ENCODE assay signal across 10 cellular contexts in the genomic region with DNA sequence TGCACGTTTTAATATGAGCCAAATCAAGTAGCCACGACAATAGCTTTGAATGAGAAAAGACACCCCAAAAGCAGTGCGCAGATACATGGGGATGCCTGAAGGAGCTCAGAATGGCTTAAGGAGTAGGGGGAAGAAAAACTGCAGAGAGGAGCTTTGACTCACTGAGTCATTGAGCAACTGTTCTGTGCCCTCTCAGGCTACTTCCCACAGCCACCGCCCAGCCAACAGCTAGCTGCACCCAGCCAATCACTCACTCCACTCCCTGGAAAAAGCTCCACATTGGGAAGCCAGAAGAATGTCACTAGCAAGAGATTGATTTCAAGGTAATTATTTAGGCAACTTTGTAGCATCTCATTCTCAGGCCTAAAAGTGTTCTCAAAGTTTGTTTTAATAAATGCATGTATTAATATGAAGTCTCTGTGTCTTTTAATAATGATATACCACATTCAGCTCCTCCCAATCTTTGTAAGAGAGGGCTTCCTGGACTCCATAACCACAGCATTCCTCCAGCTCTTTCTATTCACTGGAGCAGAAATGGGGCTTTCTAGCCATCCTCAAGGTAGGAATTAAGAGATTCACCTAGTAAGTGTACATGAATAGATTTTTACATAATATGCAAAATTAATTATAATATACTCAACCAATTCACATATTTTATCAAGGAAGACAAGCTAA. TPM values are rescaled to one million over a fixed set of nuclear protein-coding genes. Genes with fewer than 3 reads are reported as not detected.
A peak's percentile ranks its signal among the peaks of the same experiment; 100 is the strongest.
DNase-seq lines count a peak whose midpoint lies in the region; ATAC-seq, FAIRE-seq and TF ChIP-seq lines count a peak whose summit lies in the region.
"Had no signal": no experiment of that assay in that cellular context is flagged by ENCODE, and none has a peak within 500 bp of the region (broad histone marks: within the 10 kb centered on the region; RNA-seq: fewer than 3 reads in every experiment).

No MANE protein-coding gene starts in this region.

- no peaks in the 10 kb centered on the region for H3K27me3 ChIP-seq in esophagus muscularis mucosa
- no peaks in the 10 kb centered on the region for H3K27me3 ChIP-seq in pancreas

- peaks cover 0 to 6% (median 0%) of the 10 kb centered on the region in 4 donors for H3K9me3 ChIP-seq in esophagus muscularis mucosa
- H3K9me3 ChIP-seq in pancreas = no peaks in the 10 kb centered on the region

- no peak for TF ChIP-seq EP300 in esophagus muscularis mucosa (IDR thresholded peaks at IDR 0.05)

- H3K4me3 ChIP-seq in esophagus muscularis mucosa (no peak overlapping the region), pancreas (no peak overlapping the region)
- H3K4me3 ChIP-seq: GM23338 had no signal

- WGBS in esophagus muscularis mucosa = 66% methylated on average over 4 of the region's 4 CpGs
- 82 to 91% methylated on average over 4 of the region's 4 CpGs for WGBS in pancreas, 2 donors

- FAIRE-seq in RCC 7860 (lab: Jason Lieb, UNC) (peak; percentile 96), pancreas (lab: Jason Lieb, UNC) (no peak)

- H3K27me3 Mint-ChIP-seq in naive thymus-derived CD8-positive, alpha-beta T cell = no peaks in the 10 kb centered on the region

- H3K36me3 ChIP-seq in esophagus muscularis mucosa (no peaks in the 10 kb centered on the region), pancreas (no peaks in the 10 kb centered on the region)

- TF ChIP-seq POLR2A in esophagus muscularis mucosa (IDR thresholded peaks at IDR 0.05; ENCODE audit: low read depth) (no peak), erythroblast (IDR thresholded peaks at IDR 0.05; ENCODE audit: low read length) (no peak)

- H3K27ac ChIP-seq in esophagus muscularis mucosa (replicated peaks in 1 of 4) (peak overlapping the region; percentile 51 to 67 (median 64)), pancreas (peak overlapping the region in 1 of 4 donors; percentile 9)

- peak in 3 of 4 donors; percentile 67 to 76 (median 68) for ATAC-seq in pancreas
- no peak for ATAC-seq in GM21619 (IDR thresholded peaks at IDR 0.05; ENCODE audit: unreplicated experiment)
- no peak for ATAC-seq in naive thymus-derived CD8-positive, alpha-beta T cell
- ATAC-seq: GM23338 had no signal

- TF ChIP-seq CTCF in esophagus muscularis mucosa (IDR thresholded peaks at IDR 0.05) = no peak
- no peak for TF ChIP-seq CTCF in pancreas (IDR thresholded peaks at IDR 0.05)

- POLR2A ChIA-PET in naive thymus-derived CD8-positive, alpha-beta T cell (lab: Charles Lee) = interaction anchor here (0.7 to 2.5 kb wide), 2 partner anchors 17 kb away, joined by 5 to 10 read pairs; partner anchors contain the start of gene DUSP10

- H3K4me1 Mint-ChIP-seq in naive thymus-derived CD8-positive, alpha-beta T cell = peaks cover 14 to 72% (median 53%) of the 10 kb centered on the region in 4 donors
- H3K4me1 Mint-ChIP-seq: GM23338 had no signal

- DNase-seq in EL (peak; percentile 72), RCC 7860 (ENCODE audit: low spot score) (peak; percentile 82), esophagus muscularis mucosa (ENCODE audit: extremely low spot score) (peak; percentile 91), pancreas (no peak), UCSD-AML1 (lab: John Stamatoyannopoulos, UW; ENCODE audit: unreplicated experiment) (no peak), erythroblast (lab: John Stamatoyannopoulos, UW) (no peak)
- DNase-seq in naive thymus-derived CD8-positive, alpha-beta T cell = no peak
- DNase-seq: activated gamma-delta T cell treated with Interleukin-2 at 50 U/mL for 16 hours had no signal

- H3K4me1 ChIP-seq in esophagus muscularis mucosa (peaks cover 42 to 82% (median 70%) of the 10 kb centered on the region in 4 donors), pancreas (peaks cover 0 to 23% (median 0%) of the 10 kb centered on the region in 3 donors)

- intact Hi-C loops in esophagus muscularis mucosa (cut with DNase I) (no loop called here), pancreas (cut with DNase I) (no loop called here)

- H3K4me3 Mint-ChIP-seq in naive thymus-derived CD8-positive, alpha-beta T cell = peak overlapping the region in 2 of 10 donors; percentile 0 to 26
- H3K4me3 Mint-ChIP-seq: GM23338 had no signal

- peaks cover 0 to 14% (median 4%) of the 10 kb centered on the region in 9 donors for H3K9me3 Mint-ChIP-seq in naive thymus-derived CD8-positive, alpha-beta T cell

- peaks cover 0 to 19% (median 18%) of the 10 kb centered on the region in 3 donors for H3K36me3 Mint-ChIP-seq in naive thymus-derived CD8-positive, alpha-beta T cell

- peak overlapping the region in 3 of 10 donors; percentile 10 to 84 (median 53) for H3K27ac Mint-ChIP-seq in naive thymus-derived CD8-positive, alpha-beta T cell
- H3K27ac Mint-ChIP-seq: GM23338 had no signal

RNA-seq across cellular contexts. Expression of gene DUSP10, which starts 16.8 kb away (rescaled TPM):
- total RNA-seq in esophagus muscularis mucosa = 10 to 100 TPM in 2 of 4 donors, 1 to 10 TPM in 2; 5.5 to 13.1 (median 8.6) TPM
- 10 to 100 TPM in 4 of 6 donors, 1 to 10 TPM in 2; 6.3 to 14.5 (median 10.6) TPM for total RNA-seq in pancreas
- polyA plus RNA-seq in pancreas = 1 to 10 TPM; 4.7 to 8.4 TPM
- 1 to 10 TPM; 2.7 to 4.2 TPM for total RNA-seq in naive thymus-derived CD8-positive, alpha-beta T cell
- 1 to 10 TPM; 1.4 to 4.4 (median 2.5) TPM for polyA plus RNA-seq in naive thymus-derived CD8-positive, alpha-beta T cell

Comparison
In these comparisons a context has a peak if more than half of its experiments do, and no peak if none do; other contexts are left out.
1. DNase-seq: peak in EL (single experiment), RCC 7860 (single experiment) and esophagus muscularis mucosa (single experiment); none in pancreas (0 of 6), UCSD-AML1 (single experiment), erythroblast (0 of 2) and naive thymus-derived CD8-positive, alpha-beta T cell (0 of 10).
2. ATAC-seq: peak in pancreas (3 of 4); none in GM21619 (single experiment) and naive thymus-derived CD8-positive, alpha-beta T cell (0 of 2).